25 cellular contexts compared by ENCODE assay signal in the genomic region with DNA sequence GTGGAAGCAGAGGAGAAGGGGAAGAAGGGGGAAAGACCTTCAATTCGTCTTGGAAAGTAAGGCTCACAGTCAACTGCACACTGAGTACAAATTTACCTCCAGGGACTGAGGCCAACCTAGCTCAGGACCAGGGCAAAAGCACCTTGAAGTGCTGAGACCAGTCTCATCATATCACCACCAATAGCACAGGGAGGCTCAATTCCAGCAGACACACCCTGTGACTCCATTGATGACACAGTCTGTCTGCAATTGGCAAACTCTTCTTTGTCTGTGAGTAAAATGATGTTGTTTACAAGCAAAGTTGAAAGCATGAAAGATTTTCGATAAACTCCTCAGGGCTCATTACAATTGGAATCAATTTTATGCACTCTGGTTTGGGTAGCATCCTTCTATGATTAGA. TPM values are rescaled to one million over a fixed set of nuclear protein-coding genes. Genes with fewer than 3 reads are reported as not detected.
"Had no signal": no experiment of that assay in that cellular context is flagged by ENCODE, and none has a peak within 500 bp of the region (broad histone marks: within the 10 kb centered on the region; RNA-seq: fewer than 3 reads in every experiment).

No MANE protein-coding gene starts in this region.

- FAIRE-seq: colon, islet of Langerhans had no signal

- H3K4me3 Mint-ChIP-seq: dendritic cell treated with granulocyte-macrophage colony-stimulating factor and Interleukin-4, amounts not matched to agents 40 ng/mL and 50 ng/mL, for 4 days; effector memory CD8-positive, alpha-beta T cell; naive thymus-derived CD4-positive, alpha-beta T cell; nephron progenitor cell had no signal

- H3K27me3 ChIP-seq: stomach had no signal

- H3K27ac Mint-ChIP-seq: dendritic cell treated with granulocyte-macrophage colony-stimulating factor and Interleukin-4, amounts not matched to agents 40 ng/mL and 50 ng/mL, for 4 days; effector memory CD8-positive, alpha-beta T cell; naive thymus-derived CD4-positive, alpha-beta T cell; nephron progenitor cell had no signal

- H3K4me3 ChIP-seq: psoas muscle, stomach had no signal

- H3K36me3 Mint-ChIP-seq: naive thymus-derived CD4-positive, alpha-beta T cell had no signal

- H3K9me3 ChIP-seq: psoas muscle, stomach had no signal

- H3K27ac ChIP-seq: psoas muscle, stomach had no signal

- H3K4me1 Mint-ChIP-seq: naive thymus-derived CD4-positive, alpha-beta T cell; nephron progenitor cell had no signal

- H3K4me1 ChIP-seq: psoas muscle, stomach had no signal

- DNase-seq: cerebellar nuclear complex; effector memory CD8-positive, alpha-beta T cell; foreskin fibroblast; kidney glomerular epithelial cell; naive thymus-derived CD4-positive, alpha-beta T cell; nephron progenitor cell; psoas muscle; stimulated activated CD4-positive, alpha-beta T cell treated with anti-CD3 and anti-CD28 coated beads, Interleukin-2, amount 100 ng/mL, for 24 hours; stimulated activated CD4-positive, alpha-beta T cell treated with anti-CD3 and anti-CD28 coated beads, Interleukin-4, amount 100 ng/mL, for 4 hours; stimulated activated naive CD4-positive, alpha-beta T cell; stomach; substantia nigra had no signal

- H3K27me3 Mint-ChIP-seq: dendritic cell treated with granulocyte-macrophage colony-stimulating factor and Interleukin-4, amounts not matched to agents 40 ng/mL and 50 ng/mL, for 4 days; effector memory CD8-positive, alpha-beta T cell; naive thymus-derived CD4-positive, alpha-beta T cell had no signal

- H3K36me3 ChIP-seq: stomach had no signal

- ATAC-seq: effector memory CD8-positive, alpha-beta T cell; naive thymus-derived CD4-positive, alpha-beta T cell; psoas muscle; sciatic nerve had no signal

RNA-seq across cellular contexts. Expression of a gene that starts 32.3 kb away (rescaled TPM):
- total RNA-seq: fibroblast of lung; liver; lung microvascular endothelial cell; mesenteric fat pad; mononuclear cell; naive thymus-derived CD4-positive, alpha-beta T cell; omental fat pad; psoas muscle; sciatic nerve; skeletal muscle tissue; stomach; urinary bladder had no signal
- polyA plus RNA-seq: esophagus; fibroblast of lung; liver; naive thymus-derived CD4-positive, alpha-beta T cell; psoas muscle; stomach; urinary bladder had no signal
